In the genomic region with DNA sequence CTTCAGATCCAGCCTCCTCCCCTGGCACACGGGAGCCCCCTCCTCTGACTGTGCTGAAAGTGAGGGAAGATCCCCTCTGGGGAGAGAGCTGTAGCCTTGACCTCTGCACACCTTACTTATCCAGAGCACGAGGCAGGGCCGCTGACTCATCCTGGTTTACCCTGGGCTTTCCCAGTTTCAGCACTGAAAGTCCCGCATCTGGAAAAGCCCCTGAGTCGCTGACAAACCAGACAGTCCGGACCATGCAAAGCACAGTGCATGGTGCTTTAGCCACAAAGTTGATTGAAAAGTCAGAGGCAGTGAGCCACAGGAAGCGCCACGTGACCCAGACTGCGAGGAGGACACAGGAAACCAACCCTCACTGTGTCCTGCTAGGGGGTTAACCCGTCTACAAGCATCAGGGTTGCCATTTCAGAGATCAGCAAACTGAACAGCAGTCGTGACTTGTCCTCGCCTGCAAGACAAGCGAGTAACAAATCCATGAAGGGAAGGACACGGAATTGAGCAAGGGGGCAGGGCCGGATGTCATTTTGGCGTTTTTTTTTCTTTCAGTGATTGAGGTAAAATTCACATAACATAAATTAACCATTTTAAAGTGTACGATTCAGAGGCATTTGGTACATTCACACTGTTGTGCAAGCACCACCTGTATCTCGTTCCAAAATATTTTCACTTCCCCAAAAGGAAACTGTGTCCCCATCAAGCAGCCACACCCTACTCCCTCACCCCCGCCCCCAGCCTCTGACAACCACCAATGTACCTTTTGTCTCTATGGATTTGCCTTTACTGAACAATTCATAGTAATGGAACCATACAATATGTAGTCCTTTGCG, we compare ENCODE assay signal across 1 cellular context.
TF ChIP-seq lines count a peak whose summit lies in the region.

No MANE protein-coding gene starts in this region.

TF ChIP-seq in H1, 55 proteins besides CTCF, POLR2A, EP300 and RAD21:
- no peak for TF ChIP-seq NRF1 (IDR thresholded peaks at IDR 0.05; ENCODE audit: low read depth, low read length)
- TF ChIP-seq, protein P1, sequence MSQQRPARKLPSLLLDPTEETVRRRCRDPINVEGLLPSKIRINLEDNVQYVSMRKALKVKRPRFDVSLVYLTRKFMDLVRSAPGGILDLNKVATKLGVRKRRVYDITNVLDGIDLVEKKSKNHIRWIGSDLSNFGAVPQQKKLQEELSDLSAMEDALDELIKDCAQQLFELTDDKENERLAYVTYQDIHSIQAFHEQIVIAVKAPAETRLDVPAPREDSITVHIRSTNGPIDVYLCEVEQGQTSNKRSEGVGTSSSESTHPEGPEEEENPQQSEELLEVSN (IDR thresholded peaks at IDR 0.05) = 0 out of 2 replicates have a peak, but pooled peaks have one; percentile 31
